Comparison of ENCODE assay signal across 17 cellular contexts in the genomic region with DNA sequence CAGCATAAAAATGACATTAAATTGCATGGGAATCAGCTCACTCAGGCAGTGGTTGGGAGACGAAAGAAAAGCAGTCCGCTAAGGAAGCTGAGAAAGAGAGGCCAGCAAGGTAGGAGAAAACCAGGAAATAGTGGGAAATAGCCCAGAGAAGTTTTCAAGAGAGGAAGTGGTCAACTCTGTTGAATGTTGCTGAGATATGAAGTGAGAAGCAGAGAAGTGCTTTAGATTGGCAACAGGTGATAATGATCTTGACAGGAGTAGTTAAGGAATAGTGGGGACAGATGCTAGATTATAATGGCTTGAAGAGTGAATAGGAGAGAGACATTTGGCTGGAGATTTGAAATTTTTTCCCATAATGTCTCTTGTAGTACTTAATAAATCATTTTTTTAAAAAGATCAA. TPM values are rescaled to one million over a fixed set of nuclear protein-coding genes. Genes with fewer than 3 reads are reported as not detected.
A peak's percentile ranks its signal among the peaks of the same experiment; 100 is the strongest.
DNase-seq lines count a peak whose midpoint lies in the region; ATAC-seq lines count a peak whose summit lies in the region.
"Had no signal": no experiment of that assay in that cellular context is flagged by ENCODE, and none has a peak within 500 bp of the region (broad histone marks: within the 10 kb centered on the region; RNA-seq: fewer than 3 reads in every experiment).

No MANE protein-coding gene starts in this region.

- H3K4me3 Mint-ChIP-seq in T-helper 2 cell treated with Interferon-gamma antibody and Interleukin-4, amounts not matched to agents 5 μg/mL and 100 μg/mL, for 36 hours = no peak overlapping the region
- H3K4me3 Mint-ChIP-seq in activated T-helper 17 cell treated with anti-CD3 and anti-CD28 coated beads, Interleukin-2, amount 50 U/mL, for 72 hours = no peak overlapping the region
- no peak overlapping the region for H3K4me3 Mint-ChIP-seq in naive thymus-derived CD8-positive, alpha-beta T cell
- H3K4me3 Mint-ChIP-seq: HFFc6 had no signal

- no peak for DNase-seq in T-helper 2 cell treated with Interferon-gamma antibody and Interleukin-4, amounts not matched to agents 5 μg/mL and 100 μg/mL, for 36 hours (ENCODE audit: low spot score)
- no peak for DNase-seq in T-helper 2 cell
- DNase-seq in Kasumi-1 (lab: John Stamatoyannopoulos, UW) = peak; percentile 20 to 23
- no peak for DNase-seq in naive thymus-derived CD8-positive, alpha-beta T cell
- DNase-seq in nucleus accumbens (lab: John Stamatoyannopoulos, UW) = no peak
- DNase-seq: activated naive CD4-positive, alpha-beta T cell; COR-L47; HFFc6; hypothalamus; NCI-H1092 treated with DMSO at 0.1 percent for 48 hours; NCI-H69; Peyer's patch; stimulated activated CD4-positive, alpha-beta T cell treated with anti-CD3 and anti-CD28 coated beads, Interleukin-2, amount 100 ng/mL, for 24 hours; WERI-Rb-1 had no signal

- H3K27me3 Mint-ChIP-seq in T-helper 2 cell treated with Interferon-gamma antibody and Interleukin-4, amounts not matched to agents 5 μg/mL and 100 μg/mL, for 36 hours (ENCODE audit: low read depth) = no peaks in the 10 kb centered on the region
- no peaks in the 10 kb centered on the region for H3K27me3 Mint-ChIP-seq in activated T-helper 17 cell treated with anti-CD3 and anti-CD28 coated beads, Interleukin-2, amount 50 U/mL, for 72 hours
- H3K27me3 Mint-ChIP-seq in naive thymus-derived CD8-positive, alpha-beta T cell = no peaks in the 10 kb centered on the region

- H3K9me3 Mint-ChIP-seq in T-helper 2 cell treated with Interferon-gamma antibody and Interleukin-4, amounts not matched to agents 5 μg/mL and 100 μg/mL, for 36 hours = peaks cover 21% of the 10 kb centered on the region
- peaks cover 10% of the 10 kb centered on the region for H3K9me3 Mint-ChIP-seq in activated T-helper 17 cell treated with anti-CD3 and anti-CD28 coated beads, Interleukin-2, amount 50 U/mL, for 72 hours
- H3K9me3 Mint-ChIP-seq in naive thymus-derived CD8-positive, alpha-beta T cell = peaks cover 0 to 10% (median 6%) of the 10 kb centered on the region in 9 donors

- POLR2A ChIA-PET in naive thymus-derived CD8-positive, alpha-beta T cell (lab: Charles Lee) = no interaction called here

- H3K36me3 Mint-ChIP-seq in T-helper 2 cell treated with Interferon-gamma antibody and Interleukin-4, amounts not matched to agents 5 μg/mL and 100 μg/mL, for 36 hours (ENCODE audit: low read depth) = peaks cover 63% of the 10 kb centered on the region
- peaks cover 49% of the 10 kb centered on the region for H3K36me3 Mint-ChIP-seq in activated T-helper 17 cell treated with anti-CD3 and anti-CD28 coated beads, Interleukin-2, amount 50 U/mL, for 72 hours (ENCODE audit: low read depth)
- H3K36me3 Mint-ChIP-seq in naive thymus-derived CD8-positive, alpha-beta T cell = peaks cover 0 to 27% (median 14%) of the 10 kb centered on the region in 3 donors

- H3K4me1 Mint-ChIP-seq in T-helper 2 cell treated with Interferon-gamma antibody and Interleukin-4, amounts not matched to agents 5 μg/mL and 100 μg/mL, for 36 hours (ENCODE audit: low read depth) = peaks cover 24% of the 10 kb centered on the region
- peaks cover 7% of the 10 kb centered on the region for H3K4me1 Mint-ChIP-seq in activated T-helper 17 cell treated with anti-CD3 and anti-CD28 coated beads, Interleukin-2, amount 50 U/mL, for 72 hours
- peaks cover 10 to 28% (median 17%) of the 10 kb centered on the region in 4 donors for H3K4me1 Mint-ChIP-seq in naive thymus-derived CD8-positive, alpha-beta T cell

- ATAC-seq in activated T-helper 17 cell treated with anti-CD3 and anti-CD28 coated beads, Interleukin-2, amount 50 U/mL, for 72 hours (replicated peaks) = no peak
- ATAC-seq in naive thymus-derived CD8-positive, alpha-beta T cell = no peak
- no peak for ATAC-seq in HG02623 (IDR thresholded peaks at IDR 0.05; ENCODE audit: unreplicated experiment)
- no peak for ATAC-seq in HG02678 (IDR thresholded peaks at IDR 0.05; ENCODE audit: unreplicated experiment)

- peak overlapping the region; percentile 21 for H3K27ac Mint-ChIP-seq in T-helper 2 cell treated with Interferon-gamma antibody and Interleukin-4, amounts not matched to agents 5 μg/mL and 100 μg/mL, for 36 hours
- H3K27ac Mint-ChIP-seq in activated T-helper 17 cell treated with anti-CD3 and anti-CD28 coated beads, Interleukin-2, amount 50 U/mL, for 72 hours = peak overlapping the region; percentile 49
- H3K27ac Mint-ChIP-seq in naive thymus-derived CD8-positive, alpha-beta T cell = peak overlapping the region in 8 of 10 donors; percentile 6 to 87 (median 48)
- H3K27ac Mint-ChIP-seq: HFFc6 had no signal

RNA-seq across cellular contexts. Expression of gene CNTRL, which starts 30.8 kb away (rescaled TPM):
- total RNA-seq in activated T-helper 17 cell treated with anti-CD3 and anti-CD28 coated beads, Interleukin-2, amount 50 U/mL, for 72 hours = 10 to 100 TPM; 58.9 to 65.4 TPM
- 100 to 1,000 TPM; 112 to 115 TPM for total RNA-seq in naive thymus-derived CD8-positive, alpha-beta T cell
- polyA plus RNA-seq in naive thymus-derived CD8-positive, alpha-beta T cell = 10 to 100 TPM in 2 of 3 donors, 1 to 10 TPM in 1; 6.5 to 20.6 (median 11.3) TPM

RNA-seq across cellular contexts. Expression of gene C5, which starts 55.5 kb away (rescaled TPM):
- total RNA-seq in activated T-helper 17 cell treated with anti-CD3 and anti-CD28 coated beads, Interleukin-2, amount 50 U/mL, for 72 hours = 1 to 10 TPM; 1.7 to 1.8 TPM
- total RNA-seq in naive thymus-derived CD8-positive, alpha-beta T cell = 1 to 10 TPM; 1.0 to 1.1 TPM
- under 1 TPM in 2 of 3 donors, not detected in 1; 0.32 to 0.71 TPM for polyA plus RNA-seq in naive thymus-derived CD8-positive, alpha-beta T cell

Comparison
In these comparisons a context has a peak if more than half of its experiments do, and no peak if none do; other contexts are left out.
1. DNase-seq: peak in Kasumi-1 (2 of 2); none in T-helper 2 cell treated with Interferon-gamma antibody and Interleukin-4, amounts not matched to agents 5 μg/mL and 100 μg/mL, for 36 hours (single experiment), T-helper 2 cell (0 of 5), naive thymus-derived CD8-positive, alpha-beta T cell (0 of 10) and nucleus accumbens (0 of 56).
2. Peak in every context shown above with its lines, with median percentiles within 50 percentile points of each other: H3K27ac Mint-ChIP-seq.